20 cellular contexts compared by ENCODE assay signal in the genomic region with DNA sequence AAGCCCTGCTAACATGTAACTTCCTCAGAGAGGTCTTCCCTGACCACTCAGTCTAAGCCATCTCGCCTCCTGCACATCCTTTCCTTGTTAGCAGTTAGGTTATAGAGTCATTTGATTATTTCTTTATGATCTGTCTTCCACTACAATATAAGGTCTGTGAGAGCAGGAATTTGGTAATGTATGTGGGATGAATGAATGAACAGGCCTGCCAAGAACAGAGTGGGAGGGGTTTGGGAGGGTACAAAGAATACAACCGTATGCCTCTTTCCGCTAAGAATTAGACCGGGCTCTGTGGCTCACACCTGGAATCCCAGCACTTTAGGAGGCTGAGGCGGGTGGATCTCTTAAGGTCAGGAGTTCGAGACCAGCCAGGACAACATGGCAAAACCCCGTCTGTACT. TPM values are rescaled to one million over a fixed set of nuclear protein-coding genes. Genes with fewer than 3 reads are reported as not detected.
"Had no signal": no experiment of that assay in that cellular context is flagged by ENCODE, and none has a peak within 500 bp of the region (broad histone marks: within the 10 kb centered on the region; RNA-seq: fewer than 3 reads in every experiment).

No MANE protein-coding gene starts in this region.

- H3K9me3 Mint-ChIP-seq: natural killer cell, neural crest cell had no signal

- DNase-seq: effector memory CD4-positive, alpha-beta T cell; heart left ventricle; hypothalamus; kidney glomerular epithelial cell; mammary epithelial cell; natural killer cell; posterior cingulate gyrus; spleen; stimulated activated CD4-positive, alpha-beta T cell treated with anti-CD3 and anti-CD28 coated beads, Interleukin-15, amount 100 ng/mL, for 24 hours; stimulated activated CD4-positive, alpha-beta T cell treated with anti-CD3 and anti-CD28 coated beads, Interleukin-1b, Interleukin-23, amount 100 ng/mL, for 48 hours; stimulated activated CD4-positive, alpha-beta T cell treated with anti-CD3 and anti-CD28 coated beads, Interleukin-4, amount 100 ng/mL, for 4 hours; stimulated activated naive CD4-positive, alpha-beta T cell; stomach; substantia nigra; trophoblast cell had no signal

- H3K27ac ChIP-seq: heart left ventricle, spleen, stomach, thoracic aorta had no signal

- ATAC-seq: esophagus mucosa, heart left ventricle, left lobe of liver, natural killer cell had no signal

- H3K4me3 Mint-ChIP-seq: natural killer cell, neural crest cell had no signal

- H3K27me3 ChIP-seq: heart left ventricle, spleen, stomach had no signal

- H3K4me3 ChIP-seq: heart left ventricle, spleen, stomach, thoracic aorta had no signal

- H3K36me3 Mint-ChIP-seq: natural killer cell had no signal

- H3K9me3 ChIP-seq: heart left ventricle, spleen, stomach, thoracic aorta had no signal

- H3K27ac Mint-ChIP-seq: natural killer cell had no signal

- H3K36me3 ChIP-seq: heart left ventricle, spleen, stomach, thoracic aorta had no signal

RNA-seq across cellular contexts. Expression of a gene that starts 32.9 kb away (rescaled TPM):
- total RNA-seq: left lobe of liver, osteocyte had no signal
